23 cellular contexts compared by ENCODE assay signal in the genomic region with DNA sequence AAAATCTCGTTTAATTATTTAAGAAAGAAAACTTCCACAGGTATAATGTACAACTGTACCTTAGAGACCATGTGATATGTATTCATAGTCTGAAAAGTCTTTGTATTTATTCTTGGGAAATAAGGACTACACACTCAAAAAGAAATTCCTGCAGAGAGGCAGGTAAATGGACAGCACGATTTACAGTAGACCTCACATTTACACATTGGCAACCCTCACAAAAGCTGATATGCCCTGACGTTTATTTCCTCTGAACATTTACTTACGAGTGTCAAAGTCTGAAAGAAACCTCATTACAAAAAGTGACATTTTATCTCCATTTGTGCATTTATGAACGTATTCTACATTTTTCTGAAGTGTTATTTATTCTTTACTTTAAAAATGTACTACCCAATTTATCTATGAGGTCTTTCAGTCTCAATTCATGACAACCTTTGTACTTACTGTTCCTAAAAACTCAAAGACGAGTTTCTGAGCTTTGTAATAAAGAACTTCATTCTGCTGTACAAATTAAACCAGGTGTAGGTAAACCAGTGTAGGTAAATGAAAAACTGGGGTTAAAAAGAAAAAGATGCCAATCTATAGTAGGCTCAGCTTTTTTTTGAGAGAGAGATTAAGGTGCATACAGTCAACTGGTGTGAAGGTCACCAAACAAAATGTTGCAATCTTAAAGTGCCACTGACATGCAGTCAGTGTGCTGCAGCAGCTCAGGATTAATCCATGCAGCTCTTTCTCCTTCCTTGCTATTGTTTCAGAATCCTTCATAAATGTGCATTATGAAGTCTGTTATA. TPM values are rescaled to one million over a fixed set of nuclear protein-coding genes. Genes with fewer than 3 reads are reported as not detected.
DNase-seq lines count a peak whose midpoint lies in the region; ATAC-seq, FAIRE-seq and TF ChIP-seq lines count a peak whose summit lies in the region.
"Had no signal": no experiment of that assay in that cellular context is flagged by ENCODE, and none has a peak within 500 bp of the region (broad histone marks: within the 10 kb centered on the region; RNA-seq: fewer than 3 reads in every experiment).

No MANE protein-coding gene starts in this region.

- H3K27me3 ChIP-seq in K562 (ENCODE audit: control insufficient read depth in 2 of 2, insufficient read depth in 2 of 2, low read length in 2 of 2) (no peaks in the 10 kb centered on the region), gastrocnemius medialis (no peaks in the 10 kb centered on the region)
- H3K27me3 ChIP-seq: adrenal gland, BLaER1, breast epithelium, uterus had no signal

- no peaks in the 10 kb centered on the region for H3K9me1 ChIP-seq in K562 (ENCODE audit: control insufficient read depth, insufficient read depth, low read length)

- H3K27ac ChIP-seq in K562 (ENCODE audit: extremely low read depth, low read depth, low read length), result no peak overlapping the region
- H3K27ac ChIP-seq in gastrocnemius medialis, result peak overlapping the region; percentile 66 to 78 (median 76)
- H3K27ac ChIP-seq: BLaER1, breast epithelium, uterus, VCaP had no signal

- H3K4me3 ChIP-seq in K562 (no peak overlapping the region), gastrocnemius medialis (peak overlapping the region; percentile 29 to 32 (median 30))
- H3K4me3 ChIP-seq: BLaER1, breast epithelium, uterus had no signal

- no peak overlapping the region for H2AFZ ChIP-seq in K562 (ENCODE audit: low read depth, low read length)

- WGBS in K562 (ENCODE audit: insufficient coverage, low coverage, missing lambda C conversion rate), result 21% methylated on average over 6 of the region's 6 CpGs

- no peak overlapping the region for H3K4me2 ChIP-seq in K562 (ENCODE audit: insufficient read depth, low read length)
- H3K4me2 ChIP-seq: BLaER1 had no signal

- TF ChIP-seq RAD21 in K562 (CRISPR knock-in tag; conservative IDR thresholded peaks at IDR 0.05 in 1 of 2, IDR thresholded peaks at IDR 0.05 in 1 of 2), result no peak

- no peak for TF ChIP-seq POLR2A in K562 (conservative IDR thresholded peaks at IDR 0.05)
- no peak for TF ChIP-seq POLR2A in gastrocnemius medialis (IDR thresholded peaks at IDR 0.05)

- no peaks in the 10 kb centered on the region for H4K20me1 ChIP-seq in K562 (replicated peaks; ENCODE audit: control insufficient read depth, insufficient read depth, low read length)
- H4K20me1 ChIP-seq: BLaER1 had no signal

- H3K79me2 ChIP-seq in K562 (ENCODE audit: control insufficient read depth, insufficient read depth, low read length), result no peaks in the 10 kb centered on the region; the same call in 2 of the 3 replicates

- no TSS peak for BruUV-seq in K562 (replicated peaks; lab: Mats Ljungman, UMichigan)

- H3K9me3 ChIP-seq in K562 (replicated peaks; ENCODE audit: control insufficient read depth, insufficient read depth, low read depth, low read length) (no peaks in the 10 kb centered on the region), gastrocnemius medialis (no peaks in the 10 kb centered on the region)
- H3K9me3 ChIP-seq: adrenal gland, BLaER1, breast epithelium, uterus had no signal

- CTCF ChIA-PET in K562 (lab: Yijun Ruan, JAX; ENCODE audit: low intra/inter-chr PET ratio), result no interaction called here

- H3K9ac ChIP-seq in K562 (ENCODE audit: insufficient read depth in 1 of 2, low read depth in 2 of 2, low read length in 2 of 2), result no peak overlapping the region
- H3K9ac ChIP-seq: BLaER1 had no signal

- intact Hi-C loops in K562 (cut with micrococcal nuclease), result no loop called here
- intact Hi-C loops in gastrocnemius medialis (cut with DNase I; ENCODE audit: low total_unique reads), result no loop called here

- no peaks in the 10 kb centered on the region for H3K36me3 ChIP-seq in K562 (ENCODE audit: control insufficient read depth, insufficient read depth, low read length)
- no peaks in the 10 kb centered on the region for H3K36me3 ChIP-seq in gastrocnemius medialis
- H3K36me3 ChIP-seq: adrenal gland, BLaER1, breast epithelium, uterus had no signal

- POLR2A ChIA-PET in K562 (lab: Yijun Ruan, JAX), result interaction anchor here (1.2 kb wide), 1 partner anchor 44 kb away, joined by 6 read pairs; a partner anchor contains a TSS

- ATAC-seq in K562, result peak; percentile 72
- peak; percentile 63 for ATAC-seq in left lobe of liver
- ATAC-seq in gastrocnemius medialis, result peak; percentile 80 to 88
- no peak for ATAC-seq in HG02970 (IDR thresholded peaks at IDR 0.05; ENCODE audit: low FRiP score, unreplicated experiment)

- DNase-seq in HuH-7 (ENCODE audit: low spot score) (peak; percentile 27), K562 (ENCODE audit: extremely low read depth in 1 of 4, low spot score in 3 of 4) (no peak), left lobe of liver (ENCODE audit: low spot score) (peak; percentile 57), gastrocnemius medialis (no peak), NOMO-1 treated with dmso at 0.1 percent for 144 hours (lab: John Stamatoyannopoulos, UW; ENCODE audit: unreplicated experiment) (no peak), NCI-H526 (lab: John Stamatoyannopoulos, UW) (no peak), NCI-H526 treated with DMSO at 0.1 percent for 48 hours (lab: John Stamatoyannopoulos, UW) (no peak)
- DNase-seq: activated CD4-positive, alpha-beta T cell treated with anti-CD3 and anti-CD28 coated beads, Interleukin-2, amount 10 ng/mL, durations not matched to agents 24 days and 14 days; activated naive CD4-positive, alpha-beta T cell; activated T-cell treated with anti-CD3 and anti-CD28 coated beads, Interleukin-2, amount 50 U/mL, for 48 hours; COR-L47; DMS79; GF-D8; H7; NCI-H1092; NCI-H187; NCI-H2171 treated with DMSO at 0.1 percent for 48 hours; uterus had no signal

- in situ Hi-C loops in K562 (cut with MboI), result no loop called here
- in situ Hi-C loops in gastrocnemius medialis (cut with MboI; ENCODE audit: low sequenced_read_pairs in 4 of 4), result no loop called here

- TF ChIP-seq EP300 in K562 (IDR thresholded peaks at IDR 0.05; ENCODE audit: low read length), result no peak

- no peak for TF ChIP-seq CTCF in K562 (IDR thresholded peaks at IDR 0.05 in 2 of 3, conservative IDR thresholded peaks at IDR 0.05 in 1 of 3; ENCODE audit: insufficient read depth in 2 of 3, low read depth in 1 of 3, low read length in 3 of 3)
- no peak for TF ChIP-seq CTCF in gastrocnemius medialis (IDR thresholded peaks at IDR 0.05 in 4 of 5, conservative IDR thresholded peaks at IDR 0.05 in 1 of 5)

- peak; percentile 11 for FAIRE-seq in K562 (lab: Jason Lieb, UNC)

- 0 out of 5 replicates have a peak, but pooled peaks cover 0 to 2% of the 10 kb centered on the region in 2 experiments for H3K4me1 ChIP-seq in K562 (replicated peaks in 1 of 2; ENCODE audit: control insufficient read depth in 2 of 2, insufficient read depth in 2 of 2, low read length in 2 of 2)
- H3K4me1 ChIP-seq in gastrocnemius medialis, result peaks cover 50 to 54% of the 10 kb centered on the region in 2 donors
- H3K4me1 ChIP-seq: BLaER1, breast epithelium, uterus had no signal

TF ChIP-seq in K562, 482 proteins besides CTCF, POLR2A, EP300 and RAD21 (continues in another document):
- TF ChIP-seq, protein P1, sequence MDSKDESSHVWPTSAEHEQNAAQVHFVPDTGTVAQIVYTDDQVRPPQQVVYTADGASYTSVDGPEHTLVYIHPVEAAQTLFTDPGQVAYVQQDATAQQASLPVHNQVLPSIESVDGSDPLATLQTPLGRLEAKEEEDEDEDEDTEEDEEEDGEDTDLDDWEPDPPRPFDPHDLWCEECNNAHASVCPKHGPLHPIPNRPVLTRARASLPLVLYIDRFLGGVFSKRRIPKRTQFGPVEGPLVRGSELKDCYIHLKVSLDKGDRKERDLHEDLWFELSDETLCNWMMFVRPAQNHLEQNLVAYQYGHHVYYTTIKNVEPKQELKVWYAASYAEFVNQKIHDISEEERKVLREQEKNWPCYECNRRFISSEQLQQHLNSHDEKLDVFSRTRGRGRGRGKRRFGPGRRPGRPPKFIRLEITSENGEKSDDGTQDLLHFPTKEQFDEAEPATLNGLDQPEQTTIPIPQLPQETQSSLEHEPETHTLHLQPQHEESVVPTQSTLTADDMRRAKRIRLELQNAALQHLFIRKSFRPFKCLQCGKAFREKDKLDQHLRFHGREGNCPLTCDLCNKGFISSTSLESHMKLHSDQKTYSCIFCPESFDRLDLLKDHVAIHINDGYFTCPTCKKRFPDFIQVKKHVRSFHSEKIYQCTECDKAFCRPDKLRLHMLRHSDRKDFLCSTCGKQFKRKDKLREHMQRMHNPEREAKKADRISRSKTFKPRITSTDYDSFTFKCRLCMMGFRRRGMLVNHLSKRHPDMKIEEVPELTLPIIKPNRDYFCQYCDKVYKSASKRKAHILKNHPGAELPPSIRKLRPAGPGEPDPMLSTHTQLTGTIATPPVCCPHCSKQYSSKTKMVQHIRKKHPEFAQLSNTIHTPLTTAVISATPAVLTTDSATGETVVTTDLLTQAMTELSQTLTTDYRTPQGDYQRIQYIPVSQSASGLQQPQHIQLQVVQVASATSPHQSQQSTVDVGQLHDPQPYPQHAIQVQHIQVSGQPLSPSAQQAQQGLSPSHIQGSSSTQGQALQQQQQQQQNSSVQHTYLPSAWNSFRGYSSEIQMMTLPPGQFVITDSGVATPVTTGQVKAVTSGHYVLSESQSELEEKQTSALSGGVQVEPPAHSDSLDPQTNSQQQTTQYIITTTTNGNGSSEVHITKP (IDR thresholded peaks at IDR 0.05; ENCODE audit: partially characterized antibody), result no peak
- TF ChIP-seq PCBP2 (IDR thresholded peaks at IDR 0.05; ENCODE audit: low read depth, low read length, poor library complexity, severe bottlenecking) (peak; percentile 10), NCOA4 (IDR thresholded peaks at IDR 0.05; ENCODE audit: partially characterized antibody) (no peak)

RNA-seq across cellular contexts. Expression of a gene that starts 44.3 kb away (rescaled TPM):
- total RNA-seq in K562 (2011; cell fraction: chromatin; rRNA removed; ENCODE audit: low replicate concordance), result 30.5 and 37.3 TPM in 2 replicates
- 8.4 and 9.8 TPM in 2 replicates for total RNA-seq in K562 (2011; cell fraction: nucleolus; rRNA removed)
- total RNA-seq in K562 (2011; cell fraction: nucleoplasm; rRNA removed), result 15.2 and 25.6 TPM in 2 replicates
- total RNA-seq in K562 (2014; rRNA removed), result 5.6 and 6.0 TPM in 2 replicates
- total RNA-seq in K562 (2014; rRNA removed; fragmentation: Illumina TruSeq; extraction: Trizol), result 6.9 and 8.3 TPM in 2 replicates
- total RNA-seq in K562 (2015; rRNA removed; fragmentation: Illumina TruSeq; extraction: Trizol), result 7.0 and 7.2 TPM in 2 replicates
- 9.7 and 10.5 TPM in 2 replicates for total RNA-seq in K562 (2021)
- polyA plus RNA-seq in K562 (2011; rRNA removed), result 11.0 and 14.9 TPM in 2 replicates
- polyA plus RNA-seq in K562 (2011; cell fraction: cytosol; rRNA removed), result 5.1 and 6.0 TPM in 2 replicates
- polyA plus RNA-seq in K562 (2011; cell fraction: nucleus; rRNA removed), result 14.3 and 15.5 TPM in 2 replicates
- polyA plus RNA-seq in K562 (2012), result 5.7 and 5.9 TPM in 2 replicates
- polyA plus RNA-seq in K562 (2014; fragmentation: Illumina TruSeq; extraction: Trizol), result 7.1 and 9.0 TPM in 2 replicates
- 1 to 10 TPM; 1.7 to 3.0 TPM for polyA plus RNA-seq in K562 (2014; fragmentation: Nextera tagmentation; extraction: Ambion mirVana)
- polyA plus RNA-seq in K562 (2014; rRNA removed), result 4.1 and 4.7 TPM in 2 replicates
- polyA minus RNA-seq in K562 (2011; rRNA and poly(A)+ RNA removed), result 34.3 and 35.4 TPM in 2 replicates
- polyA minus RNA-seq in K562 (2011; cell fraction: cytosol; rRNA and poly(A)+ RNA removed), result 6.6 and 11.8 TPM in 2 replicates
- polyA minus RNA-seq in K562 (2011; cell fraction: nucleus; rRNA and poly(A)+ RNA removed), result 27.3 and 34.0 TPM in 2 replicates
- 30.7 TPM for total RNA-seq in left lobe of liver
- 10 to 100 TPM; 20.1 to 60.0 (median 25.3) TPM for total RNA-seq in gastrocnemius medialis
- total RNA-seq: activated CD4-positive, alpha-beta T cell treated with anti-CD3 and anti-CD28 coated beads, Interleukin-2, amount 10 ng/mL, durations not matched to agents 24 days and 14 days had no signal

Comparison
In these comparisons a context has a peak if more than half of its experiments do, and no peak if none do; other contexts are left out.
1. DNase-seq: peak in HuH-7 (single experiment) and left lobe of liver (single experiment); none in K562 (0 of 4), gastrocnemius medialis (0 of 2), NOMO-1 treated with dmso at 0.1 percent for 144 hours (single experiment), NCI-H526 (0 of 2) and NCI-H526 treated with DMSO at 0.1 percent for 48 hours (single experiment).